In the genomic region with DNA sequence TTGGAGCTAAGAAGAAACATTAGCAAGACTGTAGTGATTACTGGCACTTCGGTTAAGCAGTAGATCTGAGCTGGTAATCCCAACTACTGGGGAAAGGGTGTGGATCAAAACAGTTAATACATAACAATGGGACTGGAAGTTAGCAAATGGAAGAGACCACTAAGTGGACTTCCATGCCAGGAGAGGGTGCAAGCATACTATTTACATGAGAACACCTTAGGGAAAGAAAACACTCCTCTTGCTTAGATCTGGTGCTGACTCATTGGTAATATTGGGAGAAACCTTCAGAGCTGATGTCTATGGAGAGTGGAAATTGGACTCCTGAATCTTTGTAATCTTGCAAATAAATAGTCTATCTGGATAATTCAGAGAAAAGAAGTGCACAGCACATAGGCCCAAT, we compare ENCODE assay signal across 1 cellular context.
TF ChIP-seq lines count a peak whose summit lies in the region.

No MANE protein-coding gene starts in this region.

TF ChIP-seq in GM23338, 12 proteins besides CTCF, POLR2A, EP300 and RAD21:
- TF ChIP-seq, protein P1, sequence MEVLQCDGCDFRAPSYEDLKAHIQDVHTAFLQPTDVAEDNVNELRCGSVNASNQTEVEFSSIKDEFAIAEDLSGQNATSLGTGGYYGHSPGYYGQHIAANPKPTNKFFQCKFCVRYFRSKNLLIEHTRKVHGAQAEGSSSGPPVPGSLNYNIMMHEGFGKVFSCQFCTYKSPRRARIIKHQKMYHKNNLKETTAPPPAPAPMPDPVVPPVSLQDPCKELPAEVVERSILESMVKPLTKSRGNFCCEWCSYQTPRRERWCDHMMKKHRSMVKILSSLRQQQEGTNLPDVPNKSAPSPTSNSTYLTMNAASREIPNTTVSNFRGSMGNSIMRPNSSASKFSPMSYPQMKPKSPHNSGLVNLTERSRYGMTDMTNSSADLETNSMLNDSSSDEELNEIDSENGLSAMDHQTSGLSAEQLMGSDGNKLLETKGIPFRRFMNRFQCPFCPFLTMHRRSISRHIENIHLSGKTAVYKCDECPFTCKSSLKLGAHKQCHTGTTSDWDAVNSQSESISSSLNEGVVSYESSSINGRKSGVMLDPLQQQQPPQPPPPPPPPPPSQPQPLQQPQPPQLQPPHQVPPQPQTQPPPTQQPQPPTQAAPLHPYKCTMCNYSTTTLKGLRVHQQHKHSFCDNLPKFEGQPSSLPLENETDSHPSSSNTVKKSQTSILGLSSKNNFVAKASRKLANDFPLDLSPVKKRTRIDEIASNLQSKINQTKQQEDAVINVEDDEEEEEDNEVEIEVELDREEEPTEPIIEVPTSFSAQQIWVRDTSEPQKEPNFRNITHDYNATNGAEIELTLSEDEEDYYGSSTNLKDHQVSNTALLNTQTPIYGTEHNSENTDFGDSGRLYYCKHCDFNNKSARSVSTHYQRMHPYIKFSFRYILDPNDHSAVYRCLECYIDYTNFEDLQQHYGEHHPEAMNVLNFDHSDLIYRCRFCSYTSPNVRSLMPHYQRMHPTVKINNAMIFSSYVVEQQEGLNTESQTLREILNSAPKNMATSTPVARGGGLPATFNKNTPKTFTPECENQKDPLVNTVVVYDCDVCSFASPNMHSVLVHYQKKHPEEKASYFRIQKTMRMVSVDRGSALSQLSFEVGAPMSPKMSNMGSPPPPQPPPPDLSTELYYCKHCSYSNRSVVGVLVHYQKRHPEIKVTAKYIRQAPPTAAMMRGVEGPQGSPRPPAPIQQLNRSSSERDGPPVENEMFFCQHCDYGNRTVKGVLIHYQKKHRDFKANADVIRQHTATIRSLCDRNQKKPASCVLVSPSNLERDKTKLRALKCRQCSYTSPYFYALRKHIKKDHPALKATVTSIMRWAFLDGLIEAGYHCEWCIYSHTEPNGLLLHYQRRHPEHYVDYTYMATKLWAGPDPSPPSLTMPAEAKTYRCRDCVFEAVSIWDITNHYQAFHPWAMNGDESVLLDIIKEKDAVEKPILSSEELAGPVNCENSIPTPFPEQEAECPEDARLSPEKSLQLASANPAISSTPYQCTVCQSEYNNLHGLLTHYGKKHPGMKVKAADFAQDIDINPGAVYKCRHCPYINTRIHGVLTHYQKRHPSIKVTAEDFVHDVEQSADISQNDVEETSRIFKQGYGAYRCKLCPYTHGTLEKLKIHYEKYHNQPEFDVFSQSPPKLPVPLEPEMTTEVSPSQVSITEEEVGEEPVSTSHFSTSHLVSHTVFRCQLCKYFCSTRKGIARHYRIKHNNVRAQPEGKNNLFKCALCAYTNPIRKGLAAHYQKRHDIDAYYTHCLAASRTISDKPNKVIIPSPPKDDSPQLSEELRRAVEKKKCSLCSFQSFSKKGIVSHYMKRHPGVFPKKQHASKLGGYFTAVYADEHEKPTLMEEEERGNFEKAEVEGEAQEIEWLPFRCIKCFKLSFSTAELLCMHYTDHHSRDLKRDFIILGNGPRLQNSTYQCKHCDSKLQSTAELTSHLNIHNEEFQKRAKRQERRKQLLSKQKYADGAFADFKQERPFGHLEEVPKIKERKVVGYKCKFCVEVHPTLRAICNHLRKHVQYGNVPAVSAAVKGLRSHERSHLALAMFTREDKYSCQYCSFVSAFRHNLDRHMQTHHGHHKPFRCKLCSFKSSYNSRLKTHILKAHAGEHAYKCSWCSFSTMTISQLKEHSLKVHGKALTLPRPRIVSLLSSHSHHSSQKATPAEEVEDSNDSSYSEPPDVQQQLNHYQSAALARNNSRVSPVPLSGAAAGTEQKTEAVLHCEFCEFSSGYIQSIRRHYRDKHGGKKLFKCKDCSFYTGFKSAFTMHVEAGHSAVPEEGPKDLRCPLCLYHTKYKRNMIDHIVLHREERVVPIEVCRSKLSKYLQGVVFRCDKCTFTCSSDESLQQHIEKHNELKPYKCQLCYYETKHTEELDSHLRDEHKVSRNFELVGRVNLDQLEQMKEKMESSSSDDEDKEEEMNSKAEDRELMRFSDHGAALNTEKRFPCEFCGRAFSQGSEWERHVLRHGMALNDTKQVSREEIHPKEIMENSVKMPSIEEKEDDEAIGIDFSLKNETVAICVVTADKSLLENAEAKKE (CRISPR knock-in tag; IDR thresholded peaks at IDR 0.05), result no peak
- TF ChIP-seq NANOG (IDR thresholded peaks at IDR 0.05; ENCODE audit: borderline replicate concordance) (no peak), JUNB (IDR thresholded peaks at IDR 0.05; ENCODE audit: unreplicated experiment) (no peak), POLR2AphosphoS5 (IDR thresholded peaks at IDR 0.05; ENCODE audit: low read depth) (no peak), STAT1 (IDR thresholded peaks at IDR 0.05; ENCODE audit: unreplicated experiment) (no peak), ZNF331 (CRISPR knock-in tag; IDR thresholded peaks at IDR 0.05; ENCODE audit: low read depth) (no peak), EZH2phosphoT487 (IDR thresholded peaks at IDR 0.05; ENCODE audit: unreplicated experiment) (no peak), CREB1 (CRISPR knock-in tag; IDR thresholded peaks at IDR 0.05; ENCODE audit: low read depth) (no peak), ETS1 (IDR thresholded peaks at IDR 0.05) (no peak), REST (IDR thresholded peaks at IDR 0.05; ENCODE audit: unreplicated experiment) (no peak), ZNF114 (CRISPR knock-in tag; IDR thresholded peaks at IDR 0.05) (no peak)
